8 cellular contexts compared by ENCODE assay signal in genomic region chr17:42276609-42277341, GRCh38. TPM values are rescaled to one million over a fixed set of nuclear protein-coding genes. Genes with fewer than 3 reads are reported as not detected.
DNase-seq lines count a peak whose midpoint lies in the region; ATAC-seq and TF ChIP-seq lines count a peak whose summit lies in the region.

No MANE protein-coding gene starts in this region.

- intact Hi-C loops in MCF 10A (cut with micrococcal nuclease) = no loop called here

- H3K27me3 ChIP-seq in GM06990 (replicated peaks; ENCODE audit: control insufficient read depth, insufficient read depth, low read length) (no peaks in the 10 kb centered on the region), skeletal muscle satellite cell (ENCODE audit: control insufficient read depth, insufficient read depth, low read length) (no peaks in the 10 kb centered on the region)

- peaks cover 22% of the 10 kb centered on the region for H3K4me1 ChIP-seq in skeletal muscle satellite cell (ENCODE audit: control insufficient read depth, insufficient read depth, low read length)

- H3K27ac Mint-ChIP-seq in MCF 10A (ENCODE audit: low read depth, unreplicated experiment) = peak overlapping the region; percentile 89

- H3K4me1 Mint-ChIP-seq in MCF 10A (ENCODE audit: insufficient read depth, unreplicated experiment) = peaks cover 37% of the 10 kb centered on the region

- DNase-seq in GM06990 (ENCODE audit: extremely low read depth, insufficient read length) (no peak), SHP77 (lab: John Stamatoyannopoulos, UW) (peak; percentile 30 to 46), MCF 10A (ENCODE audit: unreplicated experiment) (peak; percentile 82), islet precursor cell (peak; percentile 86), foreskin melanocyte (no peak), GM13976 (ENCODE audit: low spot score) (no peak)

- peak overlapping the region; percentile 87 for H3K9ac ChIP-seq in skeletal muscle satellite cell (ENCODE audit: low read depth, low read length)

- H3K36me3 ChIP-seq in GM06990 (ENCODE audit: control insufficient read depth, insufficient read depth, low read length) (no peaks in the 10 kb centered on the region), skeletal muscle satellite cell (ENCODE audit: insufficient read depth, low read length) (no peaks in the 10 kb centered on the region)

- H3K36me3 Mint-ChIP-seq in MCF 10A (ENCODE audit: insufficient read depth, unreplicated experiment) = no peaks in the 10 kb centered on the region

- POLR2A ChIA-PET in MCF 10A (lab: Yijun Ruan, JAX) = interaction anchor here (0.5 to 3.2 kb wide), 15 partner anchors 9 to 497 kb away, joined by 3 to 19 read pairs (median 4); partner anchors contain the start of genes CAVIN1, DNAJC7, GHDC and STAT3

- peak overlapping the region; percentile 91 for H3K4me3 ChIP-seq in GM06990 (replicated peaks; ENCODE audit: low read depth, low read length)
- H3K4me3 ChIP-seq in skeletal muscle satellite cell (ENCODE audit: low read length) = peak overlapping the region; percentile 87

- CTCF ChIA-PET in MCF 10A (lab: Yijun Ruan, JAX) = interaction anchor here (0.6 to 1.4 kb wide), 3 partner anchors 10 to 37 kb away, joined by 3 to 4 read pairs (median 3); no protein-coding TSS in a partner anchor

- no peaks in the 10 kb centered on the region for H3K9me3 ChIP-seq in skeletal muscle satellite cell (replicated peaks; ENCODE audit: low read length)

- no peak for TF ChIP-seq CTCF in GM06990 (IDR thresholded peaks at IDR 0.05; ENCODE audit: insufficient read depth, low read length, poor library complexity, severe bottlenecking)
- no peak for TF ChIP-seq CTCF in MCF 10A (IDR thresholded peaks at IDR 0.05; ENCODE audit: unreplicated experiment)
- no peak for TF ChIP-seq CTCF in GM13976 (IDR thresholded peaks at IDR 0.05; ENCODE audit: borderline replicate concordance, control extremely low read depth, extremely low read depth, insufficient read depth, missing control alignments)

- BruUV-seq in MCF 10A (replicated peaks; lab: Mats Ljungman, UMichigan) = TSS peak; percentile 82

- H3K9me3 Mint-ChIP-seq in MCF 10A (ENCODE audit: unreplicated experiment) = no peaks in the 10 kb centered on the region

- in situ Hi-C loops in GM13976 (cut with MboI; ENCODE audit: low sequenced_read_pairs, unreplicated experiment) = no loop called here

- no peaks in the 10 kb centered on the region for H3K27me3 Mint-ChIP-seq in MCF 10A (ENCODE audit: insufficient read depth, unreplicated experiment)

- ATAC-seq in HG03175 (IDR thresholded peaks at IDR 0.05; ENCODE audit: unreplicated experiment) = peak; percentile 19

- peak overlapping the region; percentile 98 for H3K4me2 ChIP-seq in skeletal muscle satellite cell (ENCODE audit: low read length)

- peak overlapping the region; percentile 84 for H3K4me3 Mint-ChIP-seq in MCF 10A (ENCODE audit: unreplicated experiment)

RNA-seq across cellular contexts. Expression of gene STAT5B, which starts 0.6 kb away (rescaled TPM):
- total RNA-seq in MCF 10A (2022) = 29.8 and 32.6 TPM in 2 replicates
- total RNA-seq in skeletal muscle satellite cell (2012; rRNA removed) = 15.2 and 19.0 TPM in 2 replicates

RNA-seq across cellular contexts. Expression of gene STAT5A, which starts 11.5 kb away (rescaled TPM):
- total RNA-seq in MCF 10A (2022) = 1.0 and 1.7 TPM in 2 replicates
- 4.6 and 4.8 TPM in 2 replicates for total RNA-seq in skeletal muscle satellite cell (2012; rRNA removed)

Comparison
In these comparisons a context has a peak if more than half of its experiments do, and no peak if none do; other contexts are left out.
1. DNase-seq: peak in SHP77 (2 of 2), MCF 10A (single experiment) and islet precursor cell (single experiment); none in GM06990 (single experiment), foreskin melanocyte (single experiment) and GM13976 (single experiment).